Comparison of ENCODE assay signal across 27 cellular contexts in the genomic region with DNA sequence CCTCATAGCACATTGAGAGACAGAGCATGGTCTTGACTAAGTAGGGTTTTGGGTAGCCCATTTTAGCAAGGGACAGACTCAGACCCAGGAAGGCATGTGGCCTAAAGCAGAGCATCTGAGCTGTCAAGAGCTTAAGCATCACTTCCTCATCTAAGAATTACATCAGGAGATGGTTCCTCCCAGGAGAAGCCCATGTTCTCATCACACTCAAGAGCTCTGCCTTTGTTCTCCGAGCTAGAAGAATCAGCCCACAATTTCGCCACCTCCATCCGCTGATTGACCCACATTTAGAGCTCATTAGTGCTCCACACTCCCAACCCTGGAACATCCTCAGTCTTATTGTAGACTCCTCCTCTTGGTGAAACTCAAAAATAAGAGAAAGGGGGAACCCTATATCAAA.
"Had no signal": no experiment of that assay in that cellular context is flagged by ENCODE, and none has a peak within 500 bp of the region (broad histone marks: within the 10 kb centered on the region; RNA-seq: fewer than 3 reads in every experiment).

No MANE protein-coding gene starts in this region.

- H3K4me1 Mint-ChIP-seq: activated B cell treated with CpG ODN at 0.5 μM for 24 hours, immature natural killer cell, neural progenitor cell had no signal

- H3K27ac ChIP-seq: adrenal gland, hepatocyte, neural progenitor cell, prostate gland, spleen, thoracic aorta had no signal

- H3K9me3 Mint-ChIP-seq: activated B cell treated with CpG ODN at 0.5 μM for 24 hours; activated CD8-positive, alpha-beta T cell treated with anti-CD3 and anti-CD28 coated beads for 36 hours; activated T-cell treated with anti-CD3 and anti-CD28 coated beads, Interleukin-2, amount 50 U/mL, for 4 hours; activated T-helper 2 cell treated with anti-CD3 and anti-CD28 coated beads, Interferon-gamma antibody, Interleukin-2, Interleukin-4, amounts not matched to agents 10 μg/mL and 5 μg/mL and 100 μg/mL, durations not matched to agents 14 hours and 24 hours and 36 hours; immature natural killer cell; T-helper 1 cell treated with Interleukin-12 subunit alpha and Interleukin-12 subunit beta and Interleukin-4 antibody, amounts not matched to agents 30 μg/mL and 1 μg/mL, for 36 hours; type B pancreatic cell had no signal

- H3K4me1 ChIP-seq: adrenal gland, neural progenitor cell, prostate gland, spleen had no signal

- DNase-seq: activated B cell treated with CpG ODN at 0.5 μM for 24 hours; activated CD4-positive, alpha-beta T cell treated with anti-CD3 and anti-CD28 coated beads for 48 hours; activated CD8-positive, alpha-beta T cell treated with anti-CD3 and anti-CD28 coated beads for 36 hours; activated naive CD4-positive, alpha-beta T cell; activated T-cell treated with anti-CD3 and anti-CD28 coated beads, Interleukin-2, amount 50 U/mL, for 4 hours; adrenal gland; central memory CD4-positive, alpha-beta T cell; effector memory CD4-positive, alpha-beta T cell; foreskin melanocyte; glutamatergic neuron; immature natural killer cell; naive thymus-derived CD4-positive, alpha-beta T cell; spleen; stimulated activated CD4-positive, alpha-beta T cell treated with anti-CD3 and anti-CD28 coated beads, Interleukin-4, amount 100 ng/mL, for 1 hour; stimulated activated naive CD4-positive, alpha-beta T cell treated with Interleukin-2 at 50 U/mL for 16 hours; T1000 had no signal

- H3K9ac ChIP-seq: neural progenitor cell had no signal

- H3K36me3 ChIP-seq: adrenal gland, neural progenitor cell, prostate gland, spleen, thoracic aorta had no signal

- ATAC-seq: activated CD8-positive, alpha-beta T cell treated with anti-CD3 and anti-CD28 coated beads for 36 hours; activated T-cell treated with anti-CD3 and anti-CD28 coated beads, Interleukin-2, amount 50 U/mL, for 4 hours; esophagus mucosa; left lobe of liver; naive thymus-derived CD4-positive, alpha-beta T cell had no signal

- H3K27ac Mint-ChIP-seq: activated B cell treated with CpG ODN at 0.5 μM for 24 hours; activated CD8-positive, alpha-beta T cell treated with anti-CD3 and anti-CD28 coated beads for 36 hours; activated naive CD8-positive, alpha-beta T cell; activated T-helper 2 cell treated with anti-CD3 and anti-CD28 coated beads, Interferon-gamma antibody, Interleukin-2, Interleukin-4, amounts not matched to agents 10 μg/mL and 5 μg/mL and 100 μg/mL, durations not matched to agents 14 hours and 24 hours and 36 hours; immature natural killer cell; naive thymus-derived CD4-positive, alpha-beta T cell; neural progenitor cell; T-helper 1 cell treated with Interleukin-12 subunit alpha and Interleukin-12 subunit beta and Interleukin-4 antibody, amounts not matched to agents 30 μg/mL and 1 μg/mL, for 36 hours; type B pancreatic cell had no signal

- H3K9me3 ChIP-seq: adrenal gland, prostate gland, spleen, thoracic aorta had no signal

- H3K4me3 ChIP-seq: adrenal gland, hepatocyte, lung, neural progenitor cell, prostate gland, spleen, thoracic aorta had no signal

- H3K4me3 Mint-ChIP-seq: activated B cell treated with CpG ODN at 0.5 μM for 24 hours; activated CD8-positive, alpha-beta T cell treated with anti-CD3 and anti-CD28 coated beads for 36 hours; activated naive CD8-positive, alpha-beta T cell; activated T-cell treated with anti-CD3 and anti-CD28 coated beads, Interleukin-2, amount 50 U/mL, for 4 hours; immature natural killer cell; naive thymus-derived CD4-positive, alpha-beta T cell; neural progenitor cell; T-helper 1 cell treated with Interleukin-12 subunit alpha and Interleukin-12 subunit beta and Interleukin-4 antibody, amounts not matched to agents 30 μg/mL and 1 μg/mL, for 36 hours; type B pancreatic cell had no signal

- H3K27me3 ChIP-seq: adrenal gland had no signal

- H3K36me3 Mint-ChIP-seq: activated naive CD8-positive, alpha-beta T cell; immature natural killer cell; naive thymus-derived CD4-positive, alpha-beta T cell; neural progenitor cell; type B pancreatic cell had no signal
